23 cellular contexts compared by ENCODE assay signal in genomic region chr3:160671995-160672394, GRCh38. TPM values are rescaled to one million over a fixed set of nuclear protein-coding genes. Genes with fewer than 3 reads are reported as not detected.
DNase-seq lines count a peak whose midpoint lies in the region; ATAC-seq, FAIRE-seq and TF ChIP-seq lines count a peak whose summit lies in the region.
"Had no signal": no experiment of that assay in that cellular context is flagged by ENCODE, and none has a peak within 500 bp of the region (broad histone marks: within the 10 kb centered on the region; RNA-seq: fewer than 3 reads in every experiment).

No MANE protein-coding gene starts in this region.

- H3K4me2 ChIP-seq in HepG2 (ENCODE audit: low read depth, low read length) (no peak overlapping the region), GM12878 (ENCODE audit: control insufficient read depth, insufficient read depth) (no peak overlapping the region)

- H4K20me1 ChIP-seq in HepG2 (ENCODE audit: insufficient read depth, low read length): no peaks in the 10 kb centered on the region
- no peaks in the 10 kb centered on the region for H4K20me1 ChIP-seq in GM12878 (ENCODE audit: control insufficient read depth, insufficient read depth)

- no peak overlapping the region for H2AFZ ChIP-seq in HepG2 (ENCODE audit: low read length)
- no peak overlapping the region for H2AFZ ChIP-seq in GM12878 (ENCODE audit: control insufficient read depth, low read depth, low read length)

- ATAC-seq in HepG2 (no peak), GM12878 (peak; percentile 61), psoas muscle (peak; percentile 72 to 84 (median 76)), HG02642 (IDR thresholded peaks at IDR 0.05; ENCODE audit: poor library complexity, unreplicated experiment) (no peak)

- TF ChIP-seq EP300 in HepG2 (IDR thresholded peaks at IDR 0.05; ENCODE audit: low read depth in 2 of 2, low read length in 2 of 2): no peak
- TF ChIP-seq EP300 in HepG2 (CRISPR knock-in tag; IDR thresholded peaks at IDR 0.05; ENCODE audit: borderline replicate concordance): no peak
- TF ChIP-seq EP300 in GM12878 (IDR thresholded peaks at IDR 0.05; ENCODE audit: borderline replicate concordance in 1 of 2, control insufficient read depth in 1 of 2, low read depth in 2 of 2, low read length in 2 of 2): no peak

- peaks cover 10 to 38% (median 20%) of the 10 kb centered on the region in 4 donors for H3K4me1 ChIP-seq in liver (ENCODE audit: control insufficient read depth in 4 of 4, insufficient read depth in 4 of 4, low read length in 3 of 4)
- peaks cover 11% of the 10 kb centered on the region for H3K4me1 ChIP-seq in HepG2 (ENCODE audit: insufficient read depth, low read length)
- peaks cover 4% of the 10 kb centered on the region for H3K4me1 ChIP-seq in GM12878 (ENCODE audit: control insufficient read depth, insufficient read depth, low read length)
- peaks cover 9% of the 10 kb centered on the region for H3K4me1 ChIP-seq in psoas muscle
- H3K4me1 ChIP-seq: BE2C, HAP-1 had no signal

- H3K27ac ChIP-seq in liver (ENCODE audit: low read depth in 1 of 2, low read length in 2 of 2) (peak overlapping the region; percentile 70 to 84), HepG2 (ENCODE audit: extremely low read length, insufficient read depth, low read length) (no peak overlapping the region), GM12878 (ENCODE audit: control insufficient read depth, insufficient read depth) (no peak overlapping the region), psoas muscle (no peak overlapping the region)
- H3K27ac ChIP-seq: 22Rv1, HL-60 had no signal

- TF ChIP-seq CTCF in liver (IDR thresholded peaks at IDR 0.05; ENCODE audit: low read depth, low read length, missing input control): no peak
- no peak for TF ChIP-seq CTCF in HepG2 (CRISPR knock-in tag; IDR thresholded peaks at IDR 0.05)
- TF ChIP-seq CTCF in GM12878 (IDR thresholded peaks at IDR 0.05 in 2 of 3, conservative IDR thresholded peaks at IDR 0.05 in 1 of 3; ENCODE audit: control insufficient read depth in 2 of 3, extremely low read depth in 1 of 3, insufficient read depth in 1 of 3, low read depth in 3 of 3, low read length in 3 of 3): no peak
- no peak for TF ChIP-seq CTCF in psoas muscle (IDR thresholded peaks at IDR 0.05)

- WGBS in liver: 94% methylated on average over 2 of the region's 2 CpGs
- WGBS in HepG2 (ENCODE audit: low lambda C conversion rate): 58% methylated on average over 2 of the region's 2 CpGs
- WGBS in GM12878 (ENCODE audit: insufficient coverage, insufficient replicate concordance, low lambda C conversion rate, missing lambda C conversion rate): 92% methylated on average over 2 of the region's 2 CpGs
- 34 to 72% (median 44%) methylated on average over 2 of the region's 2 CpGs for WGBS in psoas muscle, 3 donors

- intact Hi-C loops in HepG2 (cut with micrococcal nuclease; ENCODE audit: unreplicated experiment): no loop called here
- intact Hi-C loops in GM12878 (cut with micrococcal nuclease; ENCODE audit: unreplicated experiment): loop anchor here (1.0 to 5.0 kb wide), 2 partner anchors 107 to 225 kb away; partner anchors contain the start of genes KPNA4 and TRIM59
- intact Hi-C loops in psoas muscle (cut with DNase I): no loop called here

- SMC1A ChIA-PET in GM12878 (lab: Charles Lee; ENCODE audit: uncharacterized antibody, unreplicated experiment): interaction anchor here (0.8 to 1.5 kb wide), 5 partner anchors 8 to 379 kb away, joined by 3 to 5 read pairs (median 3); no protein-coding TSS in a partner anchor

- TF ChIP-seq RAD21 in liver (IDR thresholded peaks at IDR 0.05): no peak
- TF ChIP-seq RAD21 in HepG2 (CRISPR knock-in tag; IDR thresholded peaks at IDR 0.05): no peak
- no peak for TF ChIP-seq RAD21 in GM12878 (IDR thresholded peaks at IDR 0.05; ENCODE audit: insufficient read depth, low read depth, low read length)

- H3K9ac ChIP-seq in liver (ENCODE audit: low read depth in 1 of 2, low read length in 2 of 2) (no peak overlapping the region), HepG2 (ENCODE audit: insufficient read depth, low read depth, low read length) (no peak overlapping the region), GM12878 (ENCODE audit: control insufficient read depth, insufficient read depth, low read length) (no peak overlapping the region)

- BruUV-seq in HepG2 (replicated peaks; lab: Mats Ljungman, UMichigan): no TSS peak
- no TSS peak for BruUV-seq in GM12878 (replicated peaks; lab: Mats Ljungman, UMichigan)

- in situ Hi-C loops in HepG2 (cut with HindIII; ENCODE audit: extremely low pct_ligation_motif_present, low pct_unique_long_range_greater_than_20kb): no loop called here
- in situ Hi-C loops in GM12878 (cut with MboI): no loop called here

- CTCF ChIA-PET in HepG2 (lab: Yijun Ruan, JAX; ENCODE audit: low intra/inter-chr PET ratio, low total read pairs) (no interaction called here), GM12878 (lab: Yijun Ruan, JAX) (interaction anchor here (0.6 to 3.5 kb wide), 5 partner anchors 15 to 472 kb away, joined by 3 to 16 read pairs (median 3); no protein-coding TSS in a partner anchor)

- H3K27me3 ChIP-seq in liver (ENCODE audit: control insufficient read depth in 4 of 4, insufficient read depth in 4 of 4, low read length in 3 of 4) (no peaks in the 10 kb centered on the region), HepG2 (ENCODE audit: control insufficient read depth in 1 of 2, insufficient read depth in 2 of 2, low read length in 2 of 2) (no peaks in the 10 kb centered on the region), GM12878 (replicated peaks in 1 of 2; ENCODE audit: control insufficient read depth in 2 of 2, insufficient read depth in 2 of 2, low read length in 1 of 2) (no peaks in the 10 kb centered on the region), psoas muscle (ENCODE audit: insufficient read depth in 3 of 3, low read length in 2 of 3) (no peaks in the 10 kb centered on the region), H7 (ENCODE audit: control insufficient read depth, insufficient read depth, low read length) (no peaks in the 10 kb centered on the region)
- H3K27me3 ChIP-seq: BE2C had no signal

- RAD21 ChIA-PET in GM12878 (lab: Charles Lee; ENCODE audit: unreplicated experiment): interaction anchor here (0.8 kb wide), 1 partner anchor 98 kb away, joined by 3 read pairs; no protein-coding TSS in a partner anchor

- FAIRE-seq in HepG2 (lab: Jason Lieb, UNC) (no peak), GM12878 (lab: Jason Lieb, UNC) (no peak)
- FAIRE-seq: D721Med, H1, K562 had no signal

- H3K36me3 ChIP-seq in liver (ENCODE audit: control insufficient read depth in 4 of 4, insufficient read depth in 3 of 4, low read depth in 1 of 4, low read length in 3 of 4) (no peaks in the 10 kb centered on the region), HepG2 (replicated peaks in 1 of 2; ENCODE audit: control insufficient read depth in 1 of 2, insufficient read depth in 2 of 2, low read length in 2 of 2) (no peaks in the 10 kb centered on the region), GM12878 (ENCODE audit: control insufficient read depth in 2 of 2, insufficient read depth in 2 of 2, low read length in 1 of 2) (no peaks in the 10 kb centered on the region), psoas muscle (ENCODE audit: insufficient read depth in 1 of 2, low read depth in 1 of 2) (no peaks in the 10 kb centered on the region), H7 (replicated peaks; ENCODE audit: control insufficient read depth, insufficient read depth, low read length) (no peaks in the 10 kb centered on the region)
- H3K36me3 ChIP-seq: BE2C, HAP-1 had no signal

- DNase-seq in HepG2 (ENCODE audit: low spot score) (no peak), GM12878 (ENCODE audit: low read depth, low spot score) (no peak), psoas muscle (no peak), H7 (no peak), DMS114 treated with DMSO at 0.1 percent for 48 hours (lab: John Stamatoyannopoulos, UW; ENCODE audit: unreplicated experiment) (no peak)
- no peak for DNase-seq in stimulated activated CD4-positive, alpha-beta T cell treated with anti-CD3 and anti-CD28 coated beads, Interleukin-4, amount 100 ng/mL, for 24 hours
- DNase-seq: BE2C; C1 segment of cervical spinal cord; CD4-positive, CD25-positive, alpha-beta regulatory T cell; CD8-positive, alpha-beta memory T cell; COR-L47; DMS153; DMS79; GDM1 had no signal

- POLR2A ChIA-PET in HepG2 (lab: Yijun Ruan, JAX): no interaction called here
- POLR2A ChIA-PET in GM12878 (lab: Charles Lee): no interaction called here

- TF ChIP-seq POLR2A in HepG2 (IDR thresholded peaks at IDR 0.05; ENCODE audit: insufficient read depth in 1 of 2, low read depth in 2 of 2, low read length in 2 of 2) (no peak), GM12878 (IDR thresholded peaks at IDR 0.05; ENCODE audit: low read depth, low read length) (no peak)

- H3K4me3 ChIP-seq in liver (ENCODE audit: low read depth in 1 of 3, low read length in 3 of 3) (no peak overlapping the region), HepG2 (replicated peaks in 1 of 3; ENCODE audit: insufficient read depth in 1 of 3, low read depth in 2 of 3, low read length in 3 of 3) (no peak overlapping the region), GM12878 (no peak overlapping the region), psoas muscle (no peak overlapping the region), H7 (ENCODE audit: insufficient read depth, low read depth, low read length) (no peak overlapping the region)
- H3K4me3 ChIP-seq: HAP-1, K562 had no signal

- H3K9me3 ChIP-seq in liver (ENCODE audit: control insufficient read depth in 4 of 4, low read length in 3 of 4) (no peaks in the 10 kb centered on the region), HepG2 (ENCODE audit: low read length) (no peaks in the 10 kb centered on the region), GM12878 (replicated peaks; ENCODE audit: control insufficient read depth, insufficient read depth, low read length) (no peaks in the 10 kb centered on the region), psoas muscle (no peaks in the 10 kb centered on the region)
- H3K9me3 ChIP-seq: BE2C, HAP-1 had no signal

- H3K79me2 ChIP-seq in HepG2 (ENCODE audit: insufficient read depth, low read length): no peaks in the 10 kb centered on the region
- no peaks in the 10 kb centered on the region for H3K79me2 ChIP-seq in GM12878 (ENCODE audit: control insufficient read depth, insufficient read depth, low read length)

RNA-seq across cellular contexts. Expression of gene ARL14, which starts 5.0 kb away (rescaled TPM):
- under 1 TPM in 1 of 2 donors, not detected in 1; 0.14 TPM for total RNA-seq in liver
- polyA plus RNA-seq in liver: under 1 TPM in 1 of 2 donors, not detected in 1; 0.15 TPM
- total RNA-seq in HepG2 (2016; rRNA removed; fragmentation: Illumina TruSeq; extraction: Trizol): 0.11 TPM in 1 of 2 replicates, not detected in the other
- total RNA-seq in HepG2 (2016; cell fraction: cytosol; rRNA removed; fragmentation: Illumina TruSeq; extraction: Trizol; ENCODE audit: low read depth): not detected in 2 replicates
- not detected in 2 replicates for total RNA-seq in HepG2 (2016; cell fraction: insoluble cytoplasmic fraction; rRNA removed; fragmentation: Illumina TruSeq; extraction: Trizol)
- total RNA-seq in HepG2 (2016; cell fraction: membrane; rRNA removed; fragmentation: Illumina TruSeq; extraction: Trizol): not detected in 2 replicates
- not detected in 2 replicates for total RNA-seq in HepG2 (2016; cell fraction: nucleus; rRNA removed; fragmentation: Illumina TruSeq; extraction: Trizol)
- polyA plus RNA-seq in HepG2 (2011; rRNA removed): not detected in 2 replicates
- not detected in 2 replicates for polyA plus RNA-seq in HepG2 (2011; cell fraction: cytosol; rRNA removed)
- not detected in 2 replicates for polyA plus RNA-seq in HepG2 (2011; cell fraction: nucleus; rRNA removed)
- polyA plus RNA-seq in HepG2 (2012): not detected in 2 replicates
- polyA plus RNA-seq in HepG2 (2016; cell fraction: cytosol; fragmentation: Illumina TruSeq; extraction: Trizol; ENCODE audit: low read depth): not detected in 2 replicates
- polyA plus RNA-seq in HepG2 (2016; cell fraction: insoluble cytoplasmic fraction; fragmentation: Illumina TruSeq; extraction: Trizol; ENCODE audit: low read depth): not detected in 2 replicates
- not detected in 2 replicates for polyA plus RNA-seq in HepG2 (2016; cell fraction: membrane; fragmentation: Illumina TruSeq; extraction: Trizol; ENCODE audit: low read depth)
- not detected in 2 replicates for polyA plus RNA-seq in HepG2 (2016; cell fraction: nucleus; fragmentation: Illumina TruSeq; extraction: Trizol; ENCODE audit: insufficient read depth, low read depth)
- polyA minus RNA-seq in HepG2 (2011; rRNA and poly(A)+ RNA removed; ENCODE audit: low replicate concordance): 0.14 TPM in 1 of 2 replicates, not detected in the other
- polyA minus RNA-seq in HepG2 (2011; cell fraction: cytosol; rRNA and poly(A)+ RNA removed): not detected in 2 replicates
- not detected in 2 replicates for polyA minus RNA-seq in HepG2 (2011; cell fraction: nucleus; rRNA and poly(A)+ RNA removed)
- total RNA-seq in GM12878 (2013; cell fraction: nucleolus; rRNA removed): not detected in 2 replicates
- total RNA-seq in GM12878 (2014; rRNA removed): not detected in 2 replicates
- not detected in 2 replicates for total RNA-seq in GM12878 (2014; rRNA removed; fragmentation: Illumina TruSeq; extraction: Trizol)
- not detected in 2 replicates for total RNA-seq in GM12878 (2021)
- polyA plus RNA-seq in GM12878 (2011; ENCODE audit: low read depth): not detected
- not detected in 2 replicates for polyA plus RNA-seq in GM12878 (2011; rRNA removed)
- polyA plus RNA-seq in GM12878 (2011; cell fraction: cytosol; rRNA removed): not detected in 2 replicates
- polyA plus RNA-seq in GM12878 (2011; cell fraction: nucleus; rRNA removed): not detected in 2 replicates
- polyA plus RNA-seq in GM12878 (2012): not detected in 2 replicates
- polyA plus RNA-seq in GM12878 (2014; fragmentation: Illumina TruSeq; extraction: Trizol): 0.04 TPM in 1 of 2 replicates, not detected in the other
- polyA plus RNA-seq in GM12878 (2014; fragmentation: Nextera tagmentation; extraction: Ambion mirVana): under 1 TPM in 1 of 2 experiments, not detected in 1; 0.18 TPM
- polyA plus RNA-seq in GM12878 (2014; rRNA removed): not detected in 2 replicates
- polyA plus RNA-seq in GM12878 (2016; fragmentation: Nextera tagmentation; extraction: Ambion mirVana): not detected
- polyA minus RNA-seq in GM12878 (2011; rRNA and poly(A)+ RNA removed): not detected in 2 replicates
- not detected in 2 replicates for polyA minus RNA-seq in GM12878 (2011; cell fraction: cytosol; rRNA and poly(A)+ RNA removed)
- polyA minus RNA-seq in GM12878 (2011; cell fraction: nucleus; rRNA and poly(A)+ RNA removed): not detected in 2 replicates
- total RNA-seq in psoas muscle: not detected
- under 1 TPM in 1 of 3 donors, not detected in 2; 0.03 TPM for polyA plus RNA-seq in psoas muscle
- total RNA-seq in H7 (2014; rRNA removed; shearing (Covaris generic)): 0.07 TPM in 1 of 2 replicates, not detected in the other
- total RNA-seq: A673; CD4-positive, CD25-positive, alpha-beta regulatory T cell; CD8-positive, alpha-beta memory T cell; H1; K562 had no signal
- polyA plus RNA-seq: CD4-positive, CD25-positive, alpha-beta regulatory T cell; CD8-positive, alpha-beta memory T cell; H1; K562 had no signal

Comparison
In these comparisons a context has a peak if more than half of its experiments do, and no peak if none do; other contexts are left out.
1. H3K27ac ChIP-seq: peak in liver (2 of 2); none in HepG2 (single experiment), GM12878 (single experiment) and psoas muscle (single experiment).
2. ATAC-seq: peak in GM12878 (single experiment) and psoas muscle (4 of 4); none in HepG2 (single experiment) and HG02642 (single experiment).